Comparison of ENCODE assay signal across 24 cellular contexts in the genomic region with DNA sequence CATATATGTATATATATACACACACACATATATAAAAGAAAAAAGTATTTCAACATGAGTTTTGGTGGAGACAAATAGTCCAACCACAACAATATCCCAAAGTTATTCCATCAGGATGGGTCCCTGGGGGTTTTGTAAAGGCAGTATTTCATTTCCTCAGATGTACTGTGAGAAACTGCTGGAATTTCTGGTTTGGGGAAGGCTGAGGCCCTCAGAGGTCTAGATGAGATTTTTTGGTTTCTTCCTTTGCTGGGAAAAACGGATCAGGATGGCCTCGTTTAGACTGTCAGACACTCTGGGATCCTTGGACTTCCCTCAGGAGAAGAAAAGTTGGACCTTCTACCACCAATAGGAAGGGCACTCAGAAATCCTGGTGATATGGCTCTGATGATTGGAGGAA.
"Had no signal": no experiment of that assay in that cellular context is flagged by ENCODE, and none has a peak within 500 bp of the region (broad histone marks: within the 10 kb centered on the region; RNA-seq: fewer than 3 reads in every experiment).

No MANE protein-coding gene starts in this region.

- H3K4me3 Mint-ChIP-seq: memory B cell; natural killer cell; stimulated activated effector memory CD8-positive, alpha-beta T cell treated with anti-CD3 and anti-CD28 coated beads, Interleukin-12 subunit alpha, Interleukin-12 subunit beta, amount 100 ng/mL, for 72 hours; type B pancreatic cell had no signal

- H3K36me3 Mint-ChIP-seq: memory B cell; natural killer cell; stimulated activated effector memory CD8-positive, alpha-beta T cell treated with anti-CD3 and anti-CD28 coated beads, Interleukin-12 subunit alpha, Interleukin-12 subunit beta, amount 100 ng/mL, for 72 hours; type B pancreatic cell had no signal

- H3K9me3 ChIP-seq: esophagus muscularis mucosa, heart right ventricle, prostate gland, right atrium auricular region, testis, tibial artery had no signal

- ATAC-seq: heart right ventricle; left lobe of liver; natural killer cell; sciatic nerve; stimulated activated effector memory CD8-positive, alpha-beta T cell treated with anti-CD3 and anti-CD28 coated beads, Interleukin-12 subunit alpha, Interleukin-12 subunit beta, amount 100 ng/mL, for 72 hours; stimulated activated naive CD8-positive, alpha-beta T cell treated with anti-CD3 and anti-CD28 coated beads, Interleukin-15, Interleukin-2, amounts not matched to agents 100 U/mL and 50 U/mL, for 24 hours had no signal

- H3K36me3 ChIP-seq: esophagus muscularis mucosa, heart right ventricle, prostate gland, right atrium auricular region, tibial artery had no signal

- DNase-seq: dermis blood vessel endothelial cell; effector memory CD4-positive, alpha-beta T cell; foreskin melanocyte; glutamatergic neuron; heart right ventricle; hippocampal formation; natural killer cell; nucleus accumbens; stimulated activated CD4-positive, alpha-beta T cell treated with anti-CD3 and anti-CD28 coated beads, Interleukin-2, amount 100 ng/mL, for 24 hours; stimulated activated CD4-positive, alpha-beta T cell treated with anti-CD3 and anti-CD28 coated beads, Interleukin-4, amount 100 ng/mL, for 24 hours; stimulated activated naive CD8-positive, alpha-beta T cell treated with anti-CD3 and anti-CD28 coated beads, Interleukin-15, Interleukin-2, amounts not matched to agents 100 U/mL and 50 U/mL, for 24 hours; substantia nigra; testis; tibial artery had no signal

- H3K27ac Mint-ChIP-seq: memory B cell; natural killer cell; stimulated activated effector memory CD8-positive, alpha-beta T cell treated with anti-CD3 and anti-CD28 coated beads, Interleukin-12 subunit alpha, Interleukin-12 subunit beta, amount 100 ng/mL, for 72 hours; type B pancreatic cell had no signal

- H3K4me3 ChIP-seq: coronary artery, esophagus muscularis mucosa, heart right ventricle, lung, prostate gland, right atrium auricular region, testis, tibial artery had no signal

- H3K4me1 ChIP-seq: prostate gland had no signal

- H3K27me3 ChIP-seq: esophagus muscularis mucosa, right atrium auricular region, testis had no signal

- H3K27me3 Mint-ChIP-seq: memory B cell, type B pancreatic cell had no signal

- H3K9me3 Mint-ChIP-seq: memory B cell; natural killer cell; stimulated activated effector memory CD8-positive, alpha-beta T cell treated with anti-CD3 and anti-CD28 coated beads, Interleukin-12 subunit alpha, Interleukin-12 subunit beta, amount 100 ng/mL, for 72 hours; type B pancreatic cell had no signal

- H3K27ac ChIP-seq: coronary artery, esophagus muscularis mucosa, prostate gland, right atrium auricular region, testis, tibial artery had no signal
